Comparison of ENCODE assay signal across 10 cellular contexts in the genomic region with DNA sequence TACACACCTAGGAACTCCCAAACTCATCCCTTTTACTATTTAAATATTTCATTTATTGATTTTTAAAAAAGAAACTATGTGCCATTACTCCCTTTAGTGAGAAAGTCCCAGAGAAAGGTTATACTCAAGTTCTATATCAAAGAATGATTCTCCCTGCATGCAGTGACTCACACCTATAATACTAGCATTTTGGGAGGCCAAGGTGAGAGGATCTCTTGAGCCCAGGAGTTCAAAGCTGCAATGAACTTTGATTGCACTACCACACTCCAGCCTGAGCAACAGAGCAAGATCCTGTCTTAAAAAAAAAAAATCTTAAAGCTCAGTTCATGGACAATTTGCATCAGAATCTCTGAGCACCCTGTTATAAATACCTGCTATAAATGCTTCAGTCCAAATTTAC.
"Had no signal": no experiment of that assay in that cellular context is flagged by ENCODE, and none has a peak within 500 bp of the region (broad histone marks: within the 10 kb centered on the region; RNA-seq: fewer than 3 reads in every experiment).

No MANE protein-coding gene starts in this region.

- H3K4me3 ChIP-seq: esophagus muscularis mucosa, lung, transverse colon had no signal

- H3K27me3 Mint-ChIP-seq: activated CD8-positive, alpha-beta memory T cell treated with anti-CD3 and anti-CD28 coated beads, Interleukin-2, amount 10 ng/mL, durations not matched to agents 7 days and 5 days; naive B cell had no signal

- H3K36me3 Mint-ChIP-seq: naive B cell had no signal

- DNase-seq: left cardiac atrium, retina, substantia nigra, T-helper 9 cell, transverse colon had no signal

- H3K36me3 ChIP-seq: esophagus muscularis mucosa, transverse colon had no signal

- H3K4me3 Mint-ChIP-seq: activated CD8-positive, alpha-beta memory T cell treated with anti-CD3 and anti-CD28 coated beads, Interleukin-2, amount 10 ng/mL, durations not matched to agents 7 days and 5 days had no signal

- H3K4me1 ChIP-seq: parathyroid adenoma, transverse colon had no signal

- H3K27me3 ChIP-seq: esophagus muscularis mucosa, transverse colon had no signal

- H3K27ac ChIP-seq: esophagus muscularis mucosa, parathyroid adenoma, transverse colon had no signal
